In genomic region chr11:69317401-69318092, GRCh38 we compare ENCODE assay signal across 23 cellular contexts. TPM values are rescaled to one million over a fixed set of nuclear protein-coding genes. Genes with fewer than 3 reads are reported as not detected.
A peak's percentile ranks its signal among the peaks of the same experiment; 100 is the strongest.
DNase-seq lines count a peak whose midpoint lies in the region; ATAC-seq, FAIRE-seq and TF ChIP-seq lines count a peak whose summit lies in the region.
"Had no signal": no experiment of that assay in that cellular context is flagged by ENCODE, and none has a peak within 500 bp of the region (broad histone marks: within the 10 kb centered on the region; RNA-seq: fewer than 3 reads in every experiment).

No MANE protein-coding gene starts in this region.

- H3K9me2 ChIP-seq in PC-3 (replicated peaks; ENCODE audit: low read length): no peaks in the 10 kb centered on the region

- ATAC-seq in PC-3: no peak
- ATAC-seq in HG02885 (IDR thresholded peaks at IDR 0.05; ENCODE audit: poor library complexity, unreplicated experiment): no peak
- ATAC-seq in HG03097 (IDR thresholded peaks at IDR 0.05; ENCODE audit: low FRiP score, unreplicated experiment): no peak
- ATAC-seq: upper lobe of right lung had no signal

- H3K27ac ChIP-seq in PC-3 (ENCODE audit: low read length) (peak overlapping the region; percentile 10; the same call in 1 of the 2 replicates), mesenchymal stem cell (ENCODE audit: low read length, poor library complexity, severe bottlenecking) (no peak overlapping the region)
- H3K27ac ChIP-seq: HL-60, neutrophil, Peyer's patch, stomach, upper lobe of right lung had no signal

- no TSS peak for BruUV-seq in PC-3 (replicated peaks; lab: Mats Ljungman, UMichigan)

- no peak for TF ChIP-seq POLR2A in GM12892 (IDR thresholded peaks at IDR 0.05; ENCODE audit: low read depth, low read length)

- H3K9me3 ChIP-seq in PC-3 (ENCODE audit: low read length) (no peaks in the 10 kb centered on the region), mesenchymal stem cell (ENCODE audit: control insufficient read depth, low read length) (no peaks in the 10 kb centered on the region)
- H3K9me3 ChIP-seq: neutrophil, Peyer's patch, upper lobe of right lung had no signal

- H3K23ac ChIP-seq in mesenchymal stem cell (ENCODE audit: low read length in 2 of 2): no peak overlapping the region

- no peak overlapping the region for H3K4me3 ChIP-seq in PC-3 (ENCODE audit: low read length)
- H3K4me3 ChIP-seq in mesenchymal stem cell (ENCODE audit: insufficient read depth in 1 of 2, low read depth in 1 of 2, low read length in 2 of 2): no peak overlapping the region
- H3K4me3 ChIP-seq: Peyer's patch, right atrium auricular region, stomach, upper lobe of right lung had no signal

- intact Hi-C loops in PC-3 (cut with micrococcal nuclease): no loop called here

- no peaks in the 10 kb centered on the region for H3K27me3 ChIP-seq in PC-3 (ENCODE audit: low read length)
- H3K27me3 ChIP-seq in mesenchymal stem cell (ENCODE audit: control insufficient read depth in 1 of 2, insufficient read depth in 1 of 2, low read length in 2 of 2): no peaks in the 10 kb centered on the region
- H3K27me3 ChIP-seq: neutrophil, Peyer's patch, right atrium auricular region, upper lobe of right lung had no signal

- no peak for TF ChIP-seq CTCF in PC-3 (conservative IDR thresholded peaks at IDR 0.05; ENCODE audit: low read depth, low read length)

- peaks cover 2% of the 10 kb centered on the region for H3K79me1 ChIP-seq in mesenchymal stem cell (replicated peaks; ENCODE audit: low read length, poor library complexity, severe bottlenecking)

- no peak overlapping the region for H4K8ac ChIP-seq in mesenchymal stem cell (ENCODE audit: low read length)

- H3K4me2 ChIP-seq in PC-3 (ENCODE audit: low read length): no peak overlapping the region
- no peak overlapping the region for H3K4me2 ChIP-seq in mesenchymal stem cell (ENCODE audit: low read length, poor library complexity, severe bottlenecking)

- POLR2A ChIA-PET in PC-3 (lab: Charles Lee; ENCODE audit: unreplicated experiment): no interaction called here

- H3K79me2 ChIP-seq in PC-3 (ENCODE audit: low read length): peaks cover 87% of the 10 kb centered on the region

- peak overlapping the region; percentile 32 for H2AK5ac ChIP-seq in mesenchymal stem cell (ENCODE audit: low read length, severe bottlenecking)

- no peaks in the 10 kb centered on the region for H4K20me1 ChIP-seq in PC-3 (ENCODE audit: low read length)

- no peak overlapping the region for H2BK5ac ChIP-seq in mesenchymal stem cell (ENCODE audit: low read depth, low read length, poor library complexity, severe bottlenecking)

- no peak overlapping the region for H3K4ac ChIP-seq in mesenchymal stem cell (ENCODE audit: low read depth in 1 of 2, low read length in 2 of 2)

- H3K18ac ChIP-seq in mesenchymal stem cell (ENCODE audit: low read depth in 1 of 2, low read length in 2 of 2): peak overlapping the region; percentile 1 to 16

- no peak overlapping the region for H3K14ac ChIP-seq in mesenchymal stem cell (ENCODE audit: low read length in 2 of 2)

- CTCF ChIA-PET in PC-3 (lab: Charles Lee): no interaction called here

- no peak overlapping the region for H2BK12ac ChIP-seq in mesenchymal stem cell (ENCODE audit: low read length in 2 of 2)

- no peak overlapping the region for H2AFZ ChIP-seq in PC-3 (ENCODE audit: low read length)
- no peak overlapping the region for H2AFZ ChIP-seq in mesenchymal stem cell (ENCODE audit: low read depth, low read length)

- no peak overlapping the region for H3K9ac ChIP-seq in PC-3 (ENCODE audit: low read length)
- peak overlapping the region; percentile 75 for H3K9ac ChIP-seq in mesenchymal stem cell (ENCODE audit: low read length)

- H4K91ac ChIP-seq in mesenchymal stem cell (ENCODE audit: low read length): peak overlapping the region; percentile 43

- H2BK120ac ChIP-seq in mesenchymal stem cell (ENCODE audit: low read depth, low read length): no peak overlapping the region

- H3F3A ChIP-seq in PC-3 (ENCODE audit: low read length, unreplicated experiment): no peaks in the 10 kb centered on the region

- H2BK15ac ChIP-seq in mesenchymal stem cell (ENCODE audit: low read depth, poor library complexity, severe bottlenecking): no peak overlapping the region

- H3K4me1 ChIP-seq in PC-3 (ENCODE audit: insufficient read depth, low read length) (peaks cover 39% of the 10 kb centered on the region), mesenchymal stem cell (ENCODE audit: control insufficient read depth, insufficient read depth, low read depth, low read length) (peaks cover 28% of the 10 kb centered on the region)

- DNase-seq in GM12892 (ENCODE audit: insufficient read length) (no peak), PC-3 (no peak), astrocyte of the hippocampus (ENCODE audit: low read depth, low spot score) (peak; percentile 39), mesenchymal stem cell (peak; percentile 33), cerebellar cortex (ENCODE audit: low spot score) (no peak)
- no peak for DNase-seq in activated T-cell treated with anti-CD3 and anti-CD28 coated beads, Interleukin-2, amount 50 U/mL, for 48 hours
- DNase-seq: activated B cell treated with CpG ODN at 0.5 μM for 24 hours; activated naive CD4-positive, alpha-beta T cell treated with Interleukin-2 at 50 U/mL for 16 hours; effector CD8-positive, alpha-beta T cell; hypothalamus; KBM-7; NCI-H1092; NCI-H748 treated with DMSO at 0.1 percent for 48 hours; stomach had no signal

- peaks cover 45% of the 10 kb centered on the region for H3K36me3 ChIP-seq in PC-3 (ENCODE audit: low read depth, low read length)
- peaks cover 3 to 10% of the 10 kb centered on the region in 2 experiments for H3K36me3 ChIP-seq in mesenchymal stem cell (ENCODE audit: control insufficient read depth in 1 of 2, insufficient read depth in 2 of 2, low read depth in 1 of 2, low read length in 2 of 2)
- H3K36me3 ChIP-seq: neutrophil, Peyer's patch, right atrium auricular region, stomach, upper lobe of right lung had no signal

- 25% methylated on average over 2 of the region's 2 CpGs for WGBS in mesenchymal stem cell

- FAIRE-seq in GM12892 (lab: Jason Lieb, UNC): peak; percentile 17

RNA-seq across cellular contexts. Expression of gene MYEOV, which starts 23.6 kb away (rescaled TPM):
- 0.34 TPM for polyA plus RNA-seq in GM12892 (2012; ENCODE audit: missing spikeins)
- 59.0 and 71.8 TPM in 2 replicates for total RNA-seq in PC-3 (2014; rRNA removed)
- 2.5 TPM for polyA plus RNA-seq in mesenchymal stem cell (2013, experiment 1 of 2)
- polyA plus RNA-seq in mesenchymal stem cell (2013, experiment 2 of 2): 4.8 TPM
- total RNA-seq: cardiac septum had no signal
- polyA plus RNA-seq: CD14-positive monocyte had no signal

Comparison
In these comparisons a context has a peak if more than half of its experiments do, and no peak if none do; other contexts are left out.
1. DNase-seq: peak in astrocyte of the hippocampus (single experiment) and mesenchymal stem cell (single experiment); none in GM12892 (single experiment), PC-3 (single experiment), cerebellar cortex (single experiment) and activated T-cell treated with anti-CD3 and anti-CD28 coated beads, Interleukin-2, amount 50 U/mL, for 48 hours (0 of 2).